16 cellular contexts compared by ENCODE assay signal in genomic region chr1:201554789-201555592, GRCh38. TPM values are rescaled to one million over a fixed set of nuclear protein-coding genes. Genes with fewer than 3 reads are reported as not detected.
A peak's percentile ranks its signal among the peaks of the same experiment; 100 is the strongest.
DNase-seq lines count a peak whose midpoint lies in the region; ATAC-seq and TF ChIP-seq lines count a peak whose summit lies in the region.
"Had no signal": no experiment of that assay in that cellular context is flagged by ENCODE, and none has a peak within 500 bp of the region (broad histone marks: within the 10 kb centered on the region; RNA-seq: fewer than 3 reads in every experiment).

No MANE protein-coding gene starts in this region.

- DNase-seq in right atrium auricular region (ENCODE audit: low spot score) (no peak), left cardiac atrium (no peak), NCI-H774 (lab: John Stamatoyannopoulos, UW) (peak; percentile 4), mesenchymal stem cell (no peak), DMS53 treated with DMSO at 0.1 percent for 48 hours (lab: John Stamatoyannopoulos, UW; ENCODE audit: unreplicated experiment) (no peak), SJCRH30 (no peak)
- no peak for DNase-seq in activated CD4-positive, alpha-beta T cell treated with anti-CD3 and anti-CD28 coated beads for 1 hour
- DNase-seq: activated CD8-positive, alpha-beta T cell treated with anti-CD3 and anti-CD28 coated beads, Interleukin-2, amount 10 ng/mL, durations not matched to agents 7 days and 5 days; activated T-cell treated with anti-CD3 and anti-CD28 coated beads, Interleukin-2, amount 50 U/mL, for 72 hours; midbrain; NCI-H187 treated with DMSO at 0.1 percent for 48 hours; WERI-Rb-1 had no signal

- TF ChIP-seq CTCF in right atrium auricular region (IDR thresholded peaks at IDR 0.05), result no peak

- H2BK15ac ChIP-seq in mesenchymal stem cell (ENCODE audit: low read depth, poor library complexity, severe bottlenecking), result no peak overlapping the region

- H3K27me3 ChIP-seq in right atrium auricular region (no peaks in the 10 kb centered on the region), mesenchymal stem cell (ENCODE audit: control insufficient read depth in 1 of 2, insufficient read depth in 1 of 2, low read length in 2 of 2) (no peaks in the 10 kb centered on the region), SJCRH30 (no peaks in the 10 kb centered on the region)
- H3K27me3 ChIP-seq: cardiac muscle cell, hepatocyte had no signal

- intact Hi-C loops in left cardiac atrium (cut with DNase I), result loop anchor here in 1 of 2 donors (5.0 kb wide), 1 partner anchor 237 kb away; no protein-coding TSS in a partner anchor

- peak overlapping the region; percentile 46 for H2BK120ac ChIP-seq in mesenchymal stem cell (ENCODE audit: low read depth, low read length)

- H3K23ac ChIP-seq in mesenchymal stem cell (ENCODE audit: low read length in 2 of 2), result no peak overlapping the region

- H2BK12ac ChIP-seq in mesenchymal stem cell (ENCODE audit: low read length in 2 of 2), result peak overlapping the region; percentile 25 to 28

- peak overlapping the region; percentile 56 to 61 for H3K18ac ChIP-seq in mesenchymal stem cell (ENCODE audit: low read depth in 1 of 2, low read length in 2 of 2)

- H3K9me3 ChIP-seq in right atrium auricular region (no peaks in the 10 kb centered on the region), mesenchymal stem cell (ENCODE audit: control insufficient read depth, low read length) (no peaks in the 10 kb centered on the region), SJCRH30 (replicated peaks) (no peaks in the 10 kb centered on the region)

- H4K8ac ChIP-seq in mesenchymal stem cell (ENCODE audit: low read length), result no peak overlapping the region

- no peak overlapping the region for H4K91ac ChIP-seq in mesenchymal stem cell (ENCODE audit: low read length)

- peaks cover 21% of the 10 kb centered on the region for H3K79me1 ChIP-seq in mesenchymal stem cell (replicated peaks; ENCODE audit: low read length, poor library complexity, severe bottlenecking)

- H3K36me3 ChIP-seq in right atrium auricular region (no peaks in the 10 kb centered on the region), mesenchymal stem cell (ENCODE audit: control insufficient read depth in 1 of 2, insufficient read depth in 2 of 2, low read depth in 1 of 2, low read length in 2 of 2) (peaks cover 0 to 6% of the 10 kb centered on the region in 2 experiments), SJCRH30 (peaks cover 10% of the 10 kb centered on the region)
- H3K36me3 ChIP-seq: cardiac muscle cell, WERI-Rb-1 had no signal

- H3K4ac ChIP-seq in mesenchymal stem cell (ENCODE audit: low read depth in 1 of 2, low read length in 2 of 2), result peak overlapping the region in 1 of 2 experiments; percentile 50

- no peak overlapping the region for H3K14ac ChIP-seq in mesenchymal stem cell (ENCODE audit: low read length in 2 of 2)

- peak overlapping the region; percentile 40 for H2AK5ac ChIP-seq in mesenchymal stem cell (ENCODE audit: low read length, severe bottlenecking)

- H3K27ac ChIP-seq in right atrium auricular region (peak overlapping the region; percentile 23 to 52), mesenchymal stem cell (ENCODE audit: low read length, poor library complexity, severe bottlenecking) (no peak overlapping the region), SJCRH30 (no peak overlapping the region)
- H3K27ac ChIP-seq: hepatocyte, WERI-Rb-1 had no signal

- peak overlapping the region; percentile 5 for H3K9ac ChIP-seq in mesenchymal stem cell (ENCODE audit: low read length)

- peaks cover 0 to 58% of the 10 kb centered on the region in 2 donors for H3K4me1 ChIP-seq in right atrium auricular region
- peaks cover 31% of the 10 kb centered on the region for H3K4me1 ChIP-seq in mesenchymal stem cell (ENCODE audit: control insufficient read depth, insufficient read depth, low read depth, low read length)
- H3K4me1 ChIP-seq in SJCRH30, result peaks cover 63% of the 10 kb centered on the region

- WGBS in mesenchymal stem cell, result 93% methylated on average over 6 of the region's 7 CpGs

- no peak for ATAC-seq in left cardiac atrium
- ATAC-seq in HG02759 (IDR thresholded peaks at IDR 0.05; ENCODE audit: unreplicated experiment), result no peak
- ATAC-seq: activated CD8-positive, alpha-beta T cell treated with anti-CD3 and anti-CD28 coated beads, Interleukin-2, amount 10 ng/mL, durations not matched to agents 7 days and 5 days; activated T-cell treated with anti-CD3 and anti-CD28 coated beads, Interleukin-2, amount 50 U/mL, for 72 hours; GM12878 had no signal

- H2AFZ ChIP-seq in mesenchymal stem cell (ENCODE audit: low read depth, low read length), result no peak overlapping the region
- H2AFZ ChIP-seq: hepatocyte had no signal

- no peak overlapping the region for H3K4me2 ChIP-seq in mesenchymal stem cell (ENCODE audit: low read length, poor library complexity, severe bottlenecking)
- H3K4me2 ChIP-seq: hepatocyte had no signal

- no peak overlapping the region for H2BK5ac ChIP-seq in mesenchymal stem cell (ENCODE audit: low read depth, low read length, poor library complexity, severe bottlenecking)

- H3K4me3 ChIP-seq in right atrium auricular region, result no peak overlapping the region
- H3K4me3 ChIP-seq in mesenchymal stem cell (ENCODE audit: insufficient read depth in 1 of 2, low read depth in 1 of 2, low read length in 2 of 2), result no peak overlapping the region
- no peak overlapping the region for H3K4me3 ChIP-seq in SJCRH30
- H3K4me3 ChIP-seq: cardiac muscle cell, GM12878, hepatocyte had no signal

RNA-seq across cellular contexts. Expression of gene NAV1, which starts 16.1 kb away (rescaled TPM):
- total RNA-seq in right atrium auricular region (10 to 100 TPM; 16.3 to 32.1 TPM), left cardiac atrium (10 to 100 TPM; 20.7 to 34.8 TPM)
- polyA plus RNA-seq in mesenchymal stem cell (2013, experiment 1 of 2), result 51.4 TPM
- 45.4 TPM for polyA plus RNA-seq in mesenchymal stem cell (2013, experiment 2 of 2)
- total RNA-seq in SJCRH30 (2014; rRNA removed; shearing (Covaris generic)), result 63.8 and 68.2 TPM in 2 replicates

RNA-seq across cellular contexts. Expression of gene CSRP1, which starts 48.1 kb away (rescaled TPM):
- 100 to 1,000 TPM; 138 to 719 TPM for total RNA-seq in right atrium auricular region
- 100 to 1,000 TPM in 1 of 2 donors, 10 to 100 TPM in 1; 95.1 to 154 TPM for total RNA-seq in left cardiac atrium
- polyA plus RNA-seq in mesenchymal stem cell (2013, experiment 1 of 2), result 86.6 TPM
- 85.7 TPM for polyA plus RNA-seq in mesenchymal stem cell (2013, experiment 2 of 2)
- total RNA-seq in SJCRH30 (2014; rRNA removed; shearing (Covaris generic)), result 80.6 and 84.6 TPM in 2 replicates

Comparison
In these comparisons a context has a peak if more than half of its experiments do, and no peak if none do; other contexts are left out.
1. H3K27ac ChIP-seq: peak in right atrium auricular region (2 of 2); none in mesenchymal stem cell (single experiment) and SJCRH30 (single experiment).